Comparison of ENCODE assay signal across 9 cellular contexts in genomic region chr3:50345008-50345407, GRCh38. TPM values are rescaled to one million over a fixed set of nuclear protein-coding genes. Genes with fewer than 3 reads are reported as not detected.
A peak's percentile ranks its signal among the peaks of the same experiment; 100 is the strongest.
DNase-seq lines count a peak whose midpoint lies in the region; ATAC-seq, FAIRE-seq and TF ChIP-seq lines count a peak whose summit lies in the region.
"Had no signal": no experiment of that assay in that cellular context is flagged by ENCODE, and none has a peak within 500 bp of the region (broad histone marks: within the 10 kb centered on the region; RNA-seq: fewer than 3 reads in every experiment).

No MANE protein-coding gene starts in this region.

- H3K9me3 Mint-ChIP-seq in endodermal cell = no peaks in the 10 kb centered on the region
- H3K9me3 Mint-ChIP-seq: activated B cell treated with CpG ODN at 0.5 μM for 24 hours had no signal

- H3K27me3 Mint-ChIP-seq in endodermal cell (ENCODE audit: insufficient read depth) = peaks cover 59% of the 10 kb centered on the region
- H3K27me3 Mint-ChIP-seq: activated B cell treated with CpG ODN at 0.5 μM for 24 hours had no signal

- H3K27ac ChIP-seq in BLaER1 (no peak overlapping the region), endodermal cell (ENCODE audit: low read depth, low read length) (no peak overlapping the region), neuronal stem cell (replicated peaks; ENCODE audit: low read length) (no peak overlapping the region), tibial nerve (peak overlapping the region in 1 of 4 donors; percentile 21)

- TF ChIP-seq CTCF in LNCaP clone FGC (IDR thresholded peaks at IDR 0.05; ENCODE audit: control insufficient read depth, extremely low read depth, insufficient read depth) (no peak), endodermal cell (conservative IDR thresholded peaks at IDR 0.05) (no peak), tibial nerve (IDR thresholded peaks at IDR 0.05) (no peak)

- H3K4me3 Mint-ChIP-seq in endodermal cell = peak overlapping the region; percentile 53

- H3K9ac ChIP-seq in BLaER1 (no peak overlapping the region), endodermal cell (ENCODE audit: extremely low read depth, low read length, poor library complexity, severe bottlenecking) (no peak overlapping the region), neuronal stem cell (ENCODE audit: low read depth, low read length, poor library complexity) (no peak overlapping the region)

- H2BK120ac ChIP-seq in neuronal stem cell (ENCODE audit: low read depth, low read length) = no peak overlapping the region

- H3K27me3 ChIP-seq in BLaER1 (peaks cover 30% of the 10 kb centered on the region), endodermal cell (ENCODE audit: control insufficient read depth, insufficient read depth, low read length, poor library complexity, severe bottlenecking) (peaks cover 49% of the 10 kb centered on the region), neuronal stem cell (ENCODE audit: control insufficient read depth in 3 of 3, insufficient read depth in 3 of 3, low read depth in 1 of 3, low read length in 3 of 3) (peaks cover 11 to 60% (median 40%) of the 10 kb centered on the region in 3 experiments), tibial nerve (no peaks in the 10 kb centered on the region)

- TF ChIP-seq POLR2A in GM18505 (IDR thresholded peaks at IDR 0.05; ENCODE audit: borderline replicate concordance, extremely low read depth, insufficient read depth, insufficient read length) (no peak), tibial nerve (IDR thresholded peaks at IDR 0.05) (no peak)

- H3K23ac ChIP-seq in neuronal stem cell (ENCODE audit: low read depth, low read length, poor library complexity) = no peak overlapping the region

- H3K4me2 ChIP-seq in BLaER1 = peak overlapping the region; percentile 84
- peak overlapping the region; percentile 96 for H3K4me2 ChIP-seq in neuronal stem cell (ENCODE audit: insufficient read depth, low read length, poor library complexity, severe bottlenecking)

- no peak overlapping the region for H4K91ac ChIP-seq in neuronal stem cell (ENCODE audit: low read depth, low read length, poor library complexity)

- no peak overlapping the region for H2BK12ac ChIP-seq in neuronal stem cell (ENCODE audit: low read length)

- no peak for FAIRE-seq in GM19239 (lab: Jason Lieb, UNC)

- peak overlapping the region; percentile 21 for H2BK5ac ChIP-seq in neuronal stem cell (ENCODE audit: low read length)

- H3K27ac Mint-ChIP-seq in endodermal cell = no peak overlapping the region
- H3K27ac Mint-ChIP-seq: activated B cell treated with CpG ODN at 0.5 μM for 24 hours had no signal

- peaks cover 21% of the 10 kb centered on the region for H3K36me3 ChIP-seq in BLaER1
- H3K36me3 ChIP-seq in endodermal cell (ENCODE audit: control insufficient read depth, insufficient read depth, low read length) = peaks cover 14% of the 10 kb centered on the region
- peaks cover 13 to 16% of the 10 kb centered on the region in 2 donors for H3K36me3 ChIP-seq in neuronal stem cell (replicated peaks in 1 of 2; ENCODE audit: control insufficient read depth in 2 of 2, insufficient read depth in 2 of 2, low read length in 2 of 2)
- H3K36me3 ChIP-seq in tibial nerve = peaks cover 0 to 22% (median 0%) of the 10 kb centered on the region in 3 donors

- 40 to 65% methylated on average over 1 to 8 of the region's 8 CpGs for WGBS in endodermal cell (ENCODE audit: insufficient coverage in 1 of 2, insufficient read length in 1 of 2), 2 experiments
- WGBS in neuronal stem cell (ENCODE audit: extremely low coverage in 2 of 2, insufficient read length in 2 of 2, insufficient replicate concordance in 1 of 2), 2 donors = no CpG with 5 or more reads among the region's 8 CpGs
- WGBS in tibial nerve, 2 donors = 68 to 77% methylated on average over 8 of the region's 8 CpGs

- peak overlapping the region; percentile 15 for H2BK15ac ChIP-seq in neuronal stem cell (ENCODE audit: low read length)

- no peak overlapping the region for H3K14ac ChIP-seq in neuronal stem cell (ENCODE audit: low read length)

- H3K4me1 Mint-ChIP-seq in endodermal cell = peaks cover 2% of the 10 kb centered on the region

- no peak overlapping the region for H4K8ac ChIP-seq in neuronal stem cell (ENCODE audit: low read depth, low read length)

- H3K4me1 ChIP-seq in BLaER1 (peaks cover 67% of the 10 kb centered on the region), endodermal cell (ENCODE audit: control insufficient read depth, insufficient read depth, low read length) (no peaks in the 10 kb centered on the region), neuronal stem cell (ENCODE audit: control insufficient read depth in 2 of 2, insufficient read depth in 1 of 2, low read depth in 1 of 2, low read length in 2 of 2) (peaks cover 3 to 10% of the 10 kb centered on the region in 2 donors), tibial nerve (peaks cover 0 to 67% (median 19%) of the 10 kb centered on the region in 4 donors)

- peak overlapping the region; percentile 78 for H2AFZ ChIP-seq in neuronal stem cell (ENCODE audit: low read length)

- H3K9me3 ChIP-seq in BLaER1 = no peaks in the 10 kb centered on the region
- H3K9me3 ChIP-seq in endodermal cell (ENCODE audit: control insufficient read depth, low read length) = no peaks in the 10 kb centered on the region
- H3K9me3 ChIP-seq in neuronal stem cell (replicated peaks in 1 of 2; ENCODE audit: control insufficient read depth in 2 of 2, insufficient read depth in 1 of 2, low read depth in 1 of 2, low read length in 2 of 2) = peaks cover 0 to 3% of the 10 kb centered on the region in 2 donors
- no peaks in the 10 kb centered on the region for H3K9me3 ChIP-seq in tibial nerve

- peaks cover 3% of the 10 kb centered on the region for H3K36me3 Mint-ChIP-seq in endodermal cell (ENCODE audit: low read depth)

- no peak for TF ChIP-seq EP300 in tibial nerve (IDR thresholded peaks at IDR 0.05)

- H4K20me1 ChIP-seq in BLaER1 = peaks cover 10% of the 10 kb centered on the region; the same call in 1 of the 2 replicates

- no peak overlapping the region for H2AK5ac ChIP-seq in neuronal stem cell (ENCODE audit: low read depth, low read length)

- H3K4me3 ChIP-seq in BLaER1 (peak overlapping the region; percentile 49), LNCaP clone FGC (ENCODE audit: low read depth, low read length) (peak overlapping the region; percentile 52), endodermal cell (ENCODE audit: low read length) (peak overlapping the region; percentile 78), neuronal stem cell (ENCODE audit: low read length in 2 of 2) (no peak overlapping the region), tibial nerve (peak overlapping the region in 1 of 4 donors; percentile 48)

- H3K18ac ChIP-seq in neuronal stem cell (ENCODE audit: low read length) = peak overlapping the region; percentile 84

- H3K4ac ChIP-seq in neuronal stem cell (ENCODE audit: low read length) = no peak overlapping the region

- DNase-seq in LNCaP clone FGC (ENCODE audit: low read depth) = no peak
- DNase-seq in endodermal cell = no peak
- DNase-seq in neuronal stem cell (ENCODE audit: low spot score) = no peak
- no peak for DNase-seq in tibial nerve (ENCODE audit: low spot score in 2 of 2)
- DNase-seq in GM19239 (ENCODE audit: insufficient read length, low spot score) = no peak
- no peak for DNase-seq in globus pallidus (ENCODE audit: low spot score)

- no peak for ATAC-seq in GM18505 (IDR thresholded peaks at IDR 0.05; ENCODE audit: unreplicated experiment)

- H3K79me1 ChIP-seq in neuronal stem cell (ENCODE audit: low read depth, low read length) = no peaks in the 10 kb centered on the region

RNA-seq across cellular contexts. Expression of gene ZMYND10, which starts 0.5 kb away (rescaled TPM):
- total RNA-seq in endodermal cell (1 to 10 TPM in 1 of 2 donors, under 1 TPM in 1; 0.22 to 1.4 TPM), tibial nerve (1 to 10 TPM in 2 of 4 donors, under 1 TPM in 1, not detected in 1; 0.30 to 1.7 (median 1.3) TPM)
- polyA plus RNA-seq in endodermal cell (2013, experiment 1 of 2) = 4.4 TPM
- polyA plus RNA-seq in endodermal cell (2013, experiment 2 of 2) = 2.6 TPM
- 2.0 TPM for polyA plus RNA-seq in neuronal stem cell (2013, experiment 1 of 2)
- 1.6 TPM for polyA plus RNA-seq in neuronal stem cell (2013, experiment 2 of 2)

RNA-seq across cellular contexts. Expression of gene RASSF1, which starts 4.4 kb away (rescaled TPM):
- total RNA-seq in endodermal cell = 10 to 100 TPM in 1 of 2 donors, 1 to 10 TPM in 1; 9.4 to 17.2 TPM
- polyA plus RNA-seq in endodermal cell (2013, experiment 1 of 2) = 15.8 TPM
- polyA plus RNA-seq in endodermal cell (2013, experiment 2 of 2) = 15.9 TPM
- polyA plus RNA-seq in neuronal stem cell (2013, experiment 1 of 2) = 8.5 TPM
- polyA plus RNA-seq in neuronal stem cell (2013, experiment 2 of 2) = 8.5 TPM
- 10 to 100 TPM; 77.4 to 99.0 (median 82.6) TPM for total RNA-seq in tibial nerve

RNA-seq across cellular contexts. Expression of gene NPRL2, which starts 5.6 kb away (rescaled TPM):
- 10 to 100 TPM; 21.8 TPM for total RNA-seq in endodermal cell
- 34.3 TPM for polyA plus RNA-seq in endodermal cell (2013, experiment 1 of 2)
- 30.3 TPM for polyA plus RNA-seq in endodermal cell (2013, experiment 2 of 2)
- polyA plus RNA-seq in neuronal stem cell (2013, experiment 1 of 2) = 19.4 TPM
- polyA plus RNA-seq in neuronal stem cell (2013, experiment 2 of 2) = 17.4 TPM
- 10 to 100 TPM; 22.7 to 35.2 (median 27.2) TPM for total RNA-seq in tibial nerve

RNA-seq across cellular contexts. Expression of gene CYB561D2, which starts 5.7 kb away (rescaled TPM):
- total RNA-seq in endodermal cell (10 to 100 TPM in 1 of 2 donors, 1 to 10 TPM in 1; 8.5 to 14.6 TPM), tibial nerve (10 to 100 TPM; 16.2 to 21.6 (median 19.2) TPM)
- 14.7 TPM for polyA plus RNA-seq in endodermal cell (2013, experiment 1 of 2)
- 11.5 TPM for polyA plus RNA-seq in endodermal cell (2013, experiment 2 of 2)
- 6.9 TPM for polyA plus RNA-seq in neuronal stem cell (2013, experiment 1 of 2)
- 7.1 TPM for polyA plus RNA-seq in neuronal stem cell (2013, experiment 2 of 2)

RNA-seq across cellular contexts. Expression of gene TMEM115, which starts 14.3 kb away (rescaled TPM):
- total RNA-seq in endodermal cell = 10 to 100 TPM; 30.1 to 32.2 TPM
- 27.7 TPM for polyA plus RNA-seq in endodermal cell (2013, experiment 1 of 2)
- polyA plus RNA-seq in endodermal cell (2013, experiment 2 of 2) = 24.2 TPM
- 21.4 TPM for polyA plus RNA-seq in neuronal stem cell (2013, experiment 1 of 2)
- polyA plus RNA-seq in neuronal stem cell (2013, experiment 2 of 2) = 20.8 TPM
- 10 to 100 TPM; 56.7 to 72.4 (median 68.2) TPM for total RNA-seq in tibial nerve

Comparison
In these comparisons a context has a peak if more than half of its experiments do, and no peak if none do; other contexts are left out.
1. H3K4me3 ChIP-seq: peak in BLaER1 (single experiment), LNCaP clone FGC (single experiment) and endodermal cell (single experiment); none in neuronal stem cell (0 of 2).
2. RNA of gene RASSF1, which starts 4.4 kb away (total RNA-seq): 77.4 to 99.0 TPM in tibial nerve; 9.4 to 17.2 TPM in endodermal cell; every median in the first group is over 4 times any median in the second.